Comparison of ENCODE assay signal across 21 cellular contexts in genomic region chr7:33654641-33655040, GRCh38.
DNase-seq lines count a peak whose midpoint lies in the region; ATAC-seq and TF ChIP-seq lines count a peak whose summit lies in the region.
"Had no signal": no experiment of that assay in that cellular context is flagged by ENCODE, and none has a peak within 500 bp of the region (broad histone marks: within the 10 kb centered on the region; RNA-seq: fewer than 3 reads in every experiment).

No MANE protein-coding gene starts in this region.

- no TSS peak for BruUV-seq in A673 (replicated peaks; lab: Mats Ljungman, UMichigan)

- H3K9me3 ChIP-seq in HEK293 (ENCODE audit: control insufficient read depth, insufficient read depth, low read depth, low read length) (no peaks in the 10 kb centered on the region), A673 (ENCODE audit: low read depth, low read length, poor library complexity, severe bottlenecking) (no peaks in the 10 kb centered on the region)
- H3K9me3 ChIP-seq: BE2C; BLaER1 treated with 17β-estradiol and CSF1 and Interleukin-3, amounts not matched to agents 10 nM and 100 nM; HAP-1 had no signal

- ATAC-seq in GM21786 (IDR thresholded peaks at IDR 0.05; ENCODE audit: unreplicated experiment), result no peak

- H3K4me3 ChIP-seq in HEK293 (ENCODE audit: low read depth, low read length), result no peak overlapping the region
- H3K4me3 ChIP-seq in fibroblast of villous mesenchyme (ENCODE audit: low read depth, low read length), result no peak overlapping the region
- no peak overlapping the region for H3K4me3 ChIP-seq in A673 (ENCODE audit: low read depth, low read length, poor library complexity, severe bottlenecking)
- H3K4me3 ChIP-seq: BLaER1 treated with 17β-estradiol and CSF1 and Interleukin-3, amounts not matched to agents 10 nM and 100 nM; HAP-1 had no signal

- CTCF ChIA-PET in HEK293 (lab: Yijun Ruan, JAX) (interaction anchor here (0.7 to 1.3 kb wide), 2 partner anchors 61 to 105 kb away, joined by 3 to 4 read pairs; no protein-coding TSS in a partner anchor), A673 (lab: Charles Lee) (no interaction called here)

- no peak overlapping the region for H3K4me3 Mint-ChIP-seq in nephron
- H3K4me3 Mint-ChIP-seq: CD14-positive monocyte; CD4-positive, alpha-beta T cell; CD8-positive, alpha-beta memory T cell had no signal

- H3K4me1 ChIP-seq in HEK293 (ENCODE audit: control insufficient read depth, insufficient read depth, low read length) (peaks cover 7% of the 10 kb centered on the region), A673 (ENCODE audit: insufficient read depth, low read length, poor library complexity, severe bottlenecking) (no peaks in the 10 kb centered on the region)
- H3K4me1 ChIP-seq: BE2C, HAP-1 had no signal

- no peaks in the 10 kb centered on the region for H3K27me3 ChIP-seq in A673 (replicated peaks; ENCODE audit: insufficient read depth, low read depth, low read length, poor library complexity)
- H3K27me3 ChIP-seq: BE2C; BLaER1 treated with 17β-estradiol and CSF1 and Interleukin-3, amounts not matched to agents 10 nM and 100 nM had no signal

- H3K27ac ChIP-seq in HEK293 (ENCODE audit: extremely low read depth, low read depth, low read length) (0 out of 2 replicates have a peak overlapping the region, but pooled peaks have one; percentile 18), A673 (ENCODE audit: low read depth, low read length, poor library complexity, severe bottlenecking) (no peak overlapping the region)
- H3K27ac ChIP-seq: BLaER1 treated with 17β-estradiol and CSF1 and Interleukin-3, amounts not matched to agents 10 nM and 100 nM had no signal

- TF ChIP-seq CTCF in HEK293 (tag by site-specific recombination; IDR thresholded peaks at IDR 0.05) (no peak), fibroblast of villous mesenchyme (IDR thresholded peaks at IDR 0.05; ENCODE audit: insufficient read depth, low read depth, low read length) (no peak), nephron (IDR thresholded peaks at IDR 0.05; ENCODE audit: unreplicated experiment in 3 of 3) (no peak), A673 (conservative IDR thresholded peaks at IDR 0.05; ENCODE audit: low read depth, low read length) (no peak)

- DNase-seq in COLO829 (ENCODE audit: low spot score) (peak; percentile 64), fibroblast of villous mesenchyme (ENCODE audit: low read depth) (peak; percentile 2), Kasumi-1 (lab: John Stamatoyannopoulos, UW) (no peak), A673 (ENCODE audit: low spot score) (no peak), NCI-H748 (lab: John Stamatoyannopoulos, UW; ENCODE audit: unreplicated experiment) (no peak)
- DNase-seq: AML-193; BE2C; Calu3; CD4-positive, alpha-beta T cell; CD8-positive, alpha-beta memory T cell; COR-L47; DMS53; DMS79 treated with DMSO at 0.1 percent for 48 hours; GF-D8; GOT3 had no signal

- POLR2A ChIA-PET in HEK293 (lab: Yijun Ruan, JAX) (no interaction called here), A673 (lab: Charles Lee; ENCODE audit: low non-redundant PET) (no interaction called here)

- intact Hi-C loops in A673 (cut with micrococcal nuclease; ENCODE audit: unreplicated experiment), result no loop called here

- peaks cover 4% of the 10 kb centered on the region for H3K27me3 Mint-ChIP-seq in nephron (ENCODE audit: low read depth)
- H3K27me3 Mint-ChIP-seq: CD4-positive, alpha-beta T cell had no signal

- no peaks in the 10 kb centered on the region for H3K9me3 Mint-ChIP-seq in nephron
- H3K9me3 Mint-ChIP-seq: CD4-positive, alpha-beta T cell had no signal

- H3K27ac Mint-ChIP-seq in nephron, result peak overlapping the region; percentile 77 to 86 (median 77)
- H3K27ac Mint-ChIP-seq: CD14-positive monocyte; CD4-positive, alpha-beta T cell had no signal

- H3K36me3 Mint-ChIP-seq in nephron (ENCODE audit: low read depth), result peaks cover 5% of the 10 kb centered on the region
- H3K36me3 Mint-ChIP-seq: CD14-positive monocyte had no signal

- H3K4me1 Mint-ChIP-seq in nephron, result peaks cover 29% of the 10 kb centered on the region
- H3K4me1 Mint-ChIP-seq: CD14-positive monocyte; CD8-positive, alpha-beta memory T cell had no signal

- H3K36me3 ChIP-seq in HEK293 (ENCODE audit: control insufficient read depth in 2 of 2, insufficient read depth in 1 of 2, low read length in 2 of 2) (no peaks in the 10 kb centered on the region), A673 (ENCODE audit: insufficient read depth, low read length, poor library complexity, severe bottlenecking) (no peaks in the 10 kb centered on the region)
- H3K36me3 ChIP-seq: BE2C; BLaER1 treated with 17β-estradiol and CSF1 and Interleukin-3, amounts not matched to agents 10 nM and 100 nM; HAP-1 had no signal

TF ChIP-seq in HEK293, 187 proteins besides CTCF, POLR2A, EP300 and RAD21 (continues in another document):
- TF ChIP-seq GLIS1 (tag by site-specific recombination; IDR thresholded peaks at IDR 0.05) (no peak), ZNF146 (tag by site-specific recombination; IDR thresholded peaks at IDR 0.05) (no peak), KLF1 (tag by site-specific recombination; IDR thresholded peaks at IDR 0.05) (no peak), KLF10 (tag by site-specific recombination; IDR thresholded peaks at IDR 0.05) (no peak), ZNF664 (tag by site-specific recombination; IDR thresholded peaks at IDR 0.05) (no peak), ZNF561 (tag by site-specific recombination; IDR thresholded peaks at IDR 0.05; ENCODE audit: borderline replicate concordance) (no peak), ZNF548 (tag by site-specific recombination; IDR thresholded peaks at IDR 0.05) (no peak), AEBP2 (tag by site-specific recombination; IDR thresholded peaks at IDR 0.05; ENCODE audit: borderline replicate concordance) (no peak), ZNF488 (tag by site-specific recombination; IDR thresholded peaks at IDR 0.05) (no peak), ZNF626 (tag by site-specific recombination; IDR thresholded peaks at IDR 0.05) (no peak), ZNF624 (tag by site-specific recombination; IDR thresholded peaks at IDR 0.05) (no peak), SCRT2 (tag by site-specific recombination; IDR thresholded peaks at IDR 0.05) (no peak), ZNF660 (tag by site-specific recombination; IDR thresholded peaks at IDR 0.05) (no peak), HOXD13 (CRISPR knock-in tag; IDR thresholded peaks at IDR 0.05; ENCODE audit: borderline replicate concordance) (no peak), ZNF132 (tag by site-specific recombination; IDR thresholded peaks at IDR 0.05; ENCODE audit: borderline replicate concordance) (no peak), SALL2 (tag by site-specific recombination; IDR thresholded peaks at IDR 0.05; ENCODE audit: borderline replicate concordance) (no peak), ZNF76 (tag by site-specific recombination; IDR thresholded peaks at IDR 0.05; ENCODE audit: borderline replicate concordance, low read depth) (no peak), WT1 (tag by site-specific recombination; IDR thresholded peaks at IDR 0.05) (peak; percentile 62), ZNF214 (tag by site-specific recombination; IDR thresholded peaks at IDR 0.05; ENCODE audit: borderline replicate concordance) (no peak), SP3 (tag by site-specific recombination; IDR thresholded peaks at IDR 0.05) (no peak), ZNF274 (IDR thresholded peaks at IDR 0.05; ENCODE audit: low read length) (no peak), ZNF274 (tag by site-specific recombination; IDR thresholded peaks at IDR 0.05; ENCODE audit: borderline replicate concordance) (no peak), ZFHX2 (tag by site-specific recombination; conservative IDR thresholded peaks at IDR 0.05) (peak; percentile 75)

Comparison
In these comparisons a context has a peak if more than half of its experiments do, and no peak if none do; other contexts are left out.
1. DNase-seq: peak in COLO829 (single experiment) and fibroblast of villous mesenchyme (single experiment); none in Kasumi-1 (0 of 2), A673 (single experiment) and NCI-H748 (single experiment).